In genomic region chr2:53202063-53202462, GRCh38 we compare ENCODE assay signal across 8 cellular contexts.
DNase-seq lines count a peak whose midpoint lies in the region; ATAC-seq and TF ChIP-seq lines count a peak whose summit lies in the region.

No MANE protein-coding gene starts in this region.

- peak; percentile 36; the same call in 1 of the 2 replicates for TF ChIP-seq CTCF in LNCaP clone FGC (IDR thresholded peaks at IDR 0.05; ENCODE audit: control insufficient read depth, extremely low read depth, insufficient read depth)
- TF ChIP-seq CTCF in VCaP (conservative IDR thresholded peaks at IDR 0.05): peak; percentile 75

- DNase-seq in AG20443 (ENCODE audit: low spot score): peak; percentile 28
- DNase-seq in LNCaP clone FGC (ENCODE audit: low read depth): peak; percentile 39
- DNase-seq in kidney glomerular epithelial cell (lab: John Stamatoyannopoulos, UW): peak; percentile 89
- DNase-seq in retina: no peak

- ATAC-seq in HG03439 (IDR thresholded peaks at IDR 0.05; ENCODE audit: unreplicated experiment): no peak
- no peak for ATAC-seq in HG02852 (IDR thresholded peaks at IDR 0.05; ENCODE audit: unreplicated experiment)
- ATAC-seq in HG03457 (IDR thresholded peaks at IDR 0.05; ENCODE audit: unreplicated experiment): no peak

- H3K4me3 ChIP-seq in LNCaP clone FGC (ENCODE audit: low read depth, low read length): no peak overlapping the region

- no peak overlapping the region for H3K27ac ChIP-seq in VCaP
